ENCODE assay signal across 1 cellular context in genomic region chr1:172443666-172444453, GRCh38.
A peak's percentile ranks its signal among the peaks of the same experiment; 100 is the strongest.
TF ChIP-seq lines count a peak whose summit lies in the region.

Gene PIGC (minus strand): TSS chr1:172444069. CDS start chr1:172442622, 1,447 bp downstream.

TF ChIP-seq in SK-N-SH, 30 proteins besides CTCF, POLR2A, EP300 and RAD21 (continued from another document):
- TF ChIP-seq, protein P1, sequence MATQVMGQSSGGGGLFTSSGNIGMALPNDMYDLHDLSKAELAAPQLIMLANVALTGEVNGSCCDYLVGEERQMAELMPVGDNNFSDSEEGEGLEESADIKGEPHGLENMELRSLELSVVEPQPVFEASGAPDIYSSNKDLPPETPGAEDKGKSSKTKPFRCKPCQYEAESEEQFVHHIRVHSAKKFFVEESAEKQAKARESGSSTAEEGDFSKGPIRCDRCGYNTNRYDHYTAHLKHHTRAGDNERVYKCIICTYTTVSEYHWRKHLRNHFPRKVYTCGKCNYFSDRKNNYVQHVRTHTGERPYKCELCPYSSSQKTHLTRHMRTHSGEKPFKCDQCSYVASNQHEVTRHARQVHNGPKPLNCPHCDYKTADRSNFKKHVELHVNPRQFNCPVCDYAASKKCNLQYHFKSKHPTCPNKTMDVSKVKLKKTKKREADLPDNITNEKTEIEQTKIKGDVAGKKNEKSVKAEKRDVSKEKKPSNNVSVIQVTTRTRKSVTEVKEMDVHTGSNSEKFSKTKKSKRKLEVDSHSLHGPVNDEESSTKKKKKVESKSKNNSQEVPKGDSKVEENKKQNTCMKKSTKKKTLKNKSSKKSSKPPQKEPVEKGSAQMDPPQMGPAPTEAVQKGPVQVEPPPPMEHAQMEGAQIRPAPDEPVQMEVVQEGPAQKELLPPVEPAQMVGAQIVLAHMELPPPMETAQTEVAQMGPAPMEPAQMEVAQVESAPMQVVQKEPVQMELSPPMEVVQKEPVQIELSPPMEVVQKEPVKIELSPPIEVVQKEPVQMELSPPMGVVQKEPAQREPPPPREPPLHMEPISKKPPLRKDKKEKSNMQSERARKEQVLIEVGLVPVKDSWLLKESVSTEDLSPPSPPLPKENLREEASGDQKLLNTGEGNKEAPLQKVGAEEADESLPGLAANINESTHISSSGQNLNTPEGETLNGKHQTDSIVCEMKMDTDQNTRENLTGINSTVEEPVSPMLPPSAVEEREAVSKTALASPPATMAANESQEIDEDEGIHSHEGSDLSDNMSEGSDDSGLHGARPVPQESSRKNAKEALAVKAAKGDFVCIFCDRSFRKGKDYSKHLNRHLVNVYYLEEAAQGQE (IDR thresholded peaks at IDR 0.05; ENCODE audit: low read depth, low read length) = 0 out of 2 replicates have a peak, but pooled peaks have one; percentile 4
- peak; percentile 80 for TF ChIP-seq POLR2AphosphoS5 (IDR thresholded peaks at IDR 0.05; ENCODE audit: low read depth, low read length)
- no peak for TF ChIP-seq YY1 (IDR thresholded peaks at IDR 0.05; ENCODE audit: low read depth)
- TF ChIP-seq GABPA (IDR thresholded peaks at IDR 0.05; ENCODE audit: low read depth) = peak; percentile 89
